Comparison of ENCODE assay signal across 19 cellular contexts in the genomic region with DNA sequence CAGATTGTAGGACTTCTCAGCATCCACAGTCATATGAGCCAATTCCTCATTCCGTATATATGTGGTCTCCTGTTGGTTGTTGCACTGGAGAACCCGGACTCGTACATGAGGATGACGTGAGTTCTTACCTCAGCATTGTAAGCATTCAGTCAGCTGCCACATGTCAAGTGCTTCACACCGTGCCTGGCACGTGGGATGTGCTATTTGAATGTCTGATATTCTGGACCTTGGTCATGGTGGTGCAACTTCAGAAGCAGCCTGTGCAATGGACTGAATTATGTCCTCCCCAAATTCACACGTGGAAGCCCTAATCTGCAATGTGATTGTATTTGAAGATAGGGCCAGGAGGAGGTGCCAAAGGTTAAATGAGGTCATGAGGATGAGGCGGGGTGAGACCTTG. TPM values are rescaled to one million over a fixed set of nuclear protein-coding genes. Genes with fewer than 3 reads are reported as not detected.
DNase-seq lines count a peak whose midpoint lies in the region; ATAC-seq, FAIRE-seq and TF ChIP-seq lines count a peak whose summit lies in the region.
"Had no signal": no experiment of that assay in that cellular context is flagged by ENCODE, and none has a peak within 500 bp of the region (broad histone marks: within the 10 kb centered on the region; RNA-seq: fewer than 3 reads in every experiment).

No MANE protein-coding gene starts in this region.

- H3K27ac ChIP-seq in HepG2 (ENCODE audit: extremely low read length, insufficient read depth, low read length) (no peak overlapping the region), right lobe of liver (no peak overlapping the region), K562 (ENCODE audit: extremely low read depth, low read depth, low read length) (no peak overlapping the region), mesendoderm (ENCODE audit: low read depth, low read length) (no peak overlapping the region)
- H3K27ac ChIP-seq: GM23248 had no signal

- no peak overlapping the region for H3K18ac ChIP-seq in mesendoderm (ENCODE audit: low read length)

- FAIRE-seq in HepG2 (lab: Jason Lieb, UNC) (no peak), K562 (lab: Jason Lieb, UNC) (no peak)
- FAIRE-seq: GM12878, GM19239, H1 had no signal

- no peak overlapping the region for H2BK15ac ChIP-seq in mesendoderm (replicated peaks; ENCODE audit: low read depth)

- no peak for TF ChIP-seq CTCF in HepG2 (CRISPR knock-in tag; IDR thresholded peaks at IDR 0.05)
- TF ChIP-seq CTCF in right lobe of liver (IDR thresholded peaks at IDR 0.05), result no peak
- TF ChIP-seq CTCF in K562 (IDR thresholded peaks at IDR 0.05 in 2 of 3, conservative IDR thresholded peaks at IDR 0.05 in 1 of 3; ENCODE audit: insufficient read depth in 2 of 3, low read depth in 1 of 3, low read length in 3 of 3), result no peak

- H3K36me3 ChIP-seq in HepG2 (replicated peaks in 1 of 2; ENCODE audit: control insufficient read depth in 1 of 2, insufficient read depth in 2 of 2, low read length in 2 of 2) (no peaks in the 10 kb centered on the region), right lobe of liver (no peaks in the 10 kb centered on the region), K562 (ENCODE audit: control insufficient read depth, insufficient read depth, low read length) (no peaks in the 10 kb centered on the region), mesendoderm (ENCODE audit: control insufficient read depth, insufficient read depth, low read length) (no peaks in the 10 kb centered on the region)

- no peaks in the 10 kb centered on the region for H3K79me1 ChIP-seq in mesendoderm (ENCODE audit: low read length)

- H3K79me2 ChIP-seq in HepG2 (ENCODE audit: insufficient read depth, low read length), result no peaks in the 10 kb centered on the region
- no peaks in the 10 kb centered on the region for H3K79me2 ChIP-seq in K562 (ENCODE audit: control insufficient read depth, insufficient read depth, low read length)
- no peaks in the 10 kb centered on the region for H3K79me2 ChIP-seq in mesendoderm (ENCODE audit: control insufficient read depth, insufficient read depth, low read length)

- no peak overlapping the region for H3K4ac ChIP-seq in mesendoderm (ENCODE audit: low read depth, low read length)

- TF ChIP-seq POLR2A in HepG2 (IDR thresholded peaks at IDR 0.05; ENCODE audit: insufficient read depth in 1 of 2, low read depth in 2 of 2, low read length in 2 of 2) (no peak), right lobe of liver (IDR thresholded peaks at IDR 0.05) (no peak), K562 (conservative IDR thresholded peaks at IDR 0.05) (no peak)

- TF ChIP-seq EP300 in HepG2 (IDR thresholded peaks at IDR 0.05; ENCODE audit: low read depth in 2 of 2, low read length in 2 of 2), result no peak
- no peak for TF ChIP-seq EP300 in HepG2 (CRISPR knock-in tag; IDR thresholded peaks at IDR 0.05; ENCODE audit: borderline replicate concordance)
- no peak for TF ChIP-seq EP300 in K562 (IDR thresholded peaks at IDR 0.05; ENCODE audit: low read length)

- no peak overlapping the region for H2BK5ac ChIP-seq in mesendoderm (ENCODE audit: low read length)

- H3K9me3 ChIP-seq in HepG2 (ENCODE audit: low read length), result no peaks in the 10 kb centered on the region
- no peaks in the 10 kb centered on the region for H3K9me3 ChIP-seq in right lobe of liver
- H3K9me3 ChIP-seq in K562 (replicated peaks; ENCODE audit: control insufficient read depth, insufficient read depth, low read depth, low read length), result no peaks in the 10 kb centered on the region

- H3K27me3 ChIP-seq in HepG2 (ENCODE audit: control insufficient read depth in 1 of 2, insufficient read depth in 2 of 2, low read length in 2 of 2), result peaks cover 0 to 2% of the 10 kb centered on the region in 2 experiments; a peak in 2 of 5 replicates
- no peaks in the 10 kb centered on the region for H3K27me3 ChIP-seq in right lobe of liver
- H3K27me3 ChIP-seq in K562 (ENCODE audit: control insufficient read depth in 2 of 2, insufficient read depth in 2 of 2, low read length in 2 of 2), result peaks cover 2 to 50% of the 10 kb centered on the region in 2 experiments; a peak in 4 of 5 replicates
- H3K27me3 ChIP-seq in mesendoderm (ENCODE audit: insufficient read depth, low read length, poor library complexity), result no peaks in the 10 kb centered on the region

- H3K4me3 ChIP-seq in HepG2 (replicated peaks in 1 of 3; ENCODE audit: insufficient read depth in 1 of 3, low read depth in 2 of 3, low read length in 3 of 3), result no peak overlapping the region
- H3K4me3 ChIP-seq in right lobe of liver, result no peak overlapping the region
- H3K4me3 ChIP-seq in K562, result no peak overlapping the region
- H3K4me3 ChIP-seq in mesendoderm (ENCODE audit: low read length), result no peak overlapping the region
- H3K4me3 ChIP-seq: GM12878, GM23248 had no signal

- H4K8ac ChIP-seq in mesendoderm (ENCODE audit: low read depth, low read length), result no peak overlapping the region

- H3K56ac ChIP-seq in mesendoderm (ENCODE audit: low read length), result no peak overlapping the region

- 29% methylated on average over 8 of the region's 8 CpGs for WGBS in HepG2 (ENCODE audit: low lambda C conversion rate)
- WGBS in right lobe of liver (ENCODE audit: insufficient coverage, low coverage, low lambda C conversion rate, missing lambda C conversion rate), result 76% methylated on average over 8 of the region's 8 CpGs
- 4% methylated on average over 6 of the region's 8 CpGs for WGBS in K562 (ENCODE audit: insufficient coverage, low coverage, missing lambda C conversion rate)
- WGBS in mesendoderm (ENCODE audit: extremely low coverage, insufficient coverage, low lambda C conversion rate), result no CpG with 5 or more reads among the region's 8 CpGs

- H3K9me1 ChIP-seq in K562 (ENCODE audit: control insufficient read depth, insufficient read depth, low read length), result no peaks in the 10 kb centered on the region

- no peak overlapping the region for H2BK120ac ChIP-seq in mesendoderm (ENCODE audit: low read depth, low read length)

- in situ Hi-C loops in HepG2 (cut with HindIII; ENCODE audit: extremely low pct_ligation_motif_present, low pct_unique_long_range_greater_than_20kb) (no loop called here), K562 (cut with MboI) (no loop called here)

- H3K9ac ChIP-seq in HepG2 (ENCODE audit: insufficient read depth, low read depth, low read length) (no peak overlapping the region), K562 (ENCODE audit: insufficient read depth in 1 of 2, low read depth in 2 of 2, low read length in 2 of 2) (no peak overlapping the region), mesendoderm (ENCODE audit: low read length) (no peak overlapping the region)
- H3K9ac ChIP-seq: GM23248 had no signal

- intact Hi-C loops in HepG2 (cut with micrococcal nuclease; ENCODE audit: unreplicated experiment), result no loop called here
- intact Hi-C loops in right lobe of liver (cut with DNase I), result loop anchor here in 1 of 2 donors (10.0 kb wide), 1 partner anchor 428 kb away; no protein-coding TSS in a partner anchor
- intact Hi-C loops in K562 (cut with micrococcal nuclease), result no loop called here

- H2AK5ac ChIP-seq in mesendoderm (ENCODE audit: low read length), result no peak overlapping the region

- BruUV-seq in HepG2 (replicated peaks; lab: Mats Ljungman, UMichigan), result no TSS peak
- no TSS peak for BruUV-seq in K562 (replicated peaks; lab: Mats Ljungman, UMichigan)

- ATAC-seq in HepG2 (no peak), right lobe of liver (no peak), K562 (no peak)
- ATAC-seq: GM12878 had no signal

- H3K23ac ChIP-seq in mesendoderm (ENCODE audit: low read length), result no peak overlapping the region

- CTCF ChIA-PET in HepG2 (lab: Yijun Ruan, JAX; ENCODE audit: low intra/inter-chr PET ratio, low total read pairs) (no interaction called here), K562 (lab: Yijun Ruan, JAX; ENCODE audit: low intra/inter-chr PET ratio) (no interaction called here)

- H3K4me1 ChIP-seq in HepG2 (ENCODE audit: insufficient read depth, low read length) (peaks cover 12% of the 10 kb centered on the region), right lobe of liver (no peaks in the 10 kb centered on the region), K562 (replicated peaks in 1 of 2; ENCODE audit: control insufficient read depth in 2 of 2, insufficient read depth in 2 of 2, low read length in 2 of 2) (no peaks in the 10 kb centered on the region; a peak in 1 of 5 replicates), mesendoderm (ENCODE audit: control insufficient read depth, low read depth, low read length) (no peaks in the 10 kb centered on the region)

- H4K5ac ChIP-seq in mesendoderm (ENCODE audit: low read length), result no peak overlapping the region

- TF ChIP-seq RAD21 in HepG2 (CRISPR knock-in tag; IDR thresholded peaks at IDR 0.05) (no peak), K562 (CRISPR knock-in tag; conservative IDR thresholded peaks at IDR 0.05 in 1 of 2, IDR thresholded peaks at IDR 0.05 in 1 of 2) (no peak)

- DNase-seq in HepG2 (ENCODE audit: low spot score), result no peak
- DNase-seq in right lobe of liver, result no peak
- no peak for DNase-seq in K562 (ENCODE audit: extremely low read depth in 1 of 4, low spot score in 3 of 4)
- DNase-seq in mesendoderm, result peak; percentile 7
- no peak for DNase-seq in DMS114 treated with DMSO at 0.1 percent for 48 hours (lab: John Stamatoyannopoulos, UW; ENCODE audit: unreplicated experiment)
- no peak for DNase-seq in NCI-H1092 treated with DMSO at 0.1 percent for 48 hours (lab: John Stamatoyannopoulos, UW)
- DNase-seq: C1 segment of cervical spinal cord; Calu3; CD4-positive, alpha-beta memory T cell; COR-L47; DMS79; EL; GDM1; GM23248; H7; HCEC 1CT had no signal

- no peak overlapping the region for H3K4me2 ChIP-seq in HepG2 (ENCODE audit: low read depth, low read length)
- no peak overlapping the region for H3K4me2 ChIP-seq in K562 (ENCODE audit: insufficient read depth, low read length)
- no peak overlapping the region for H3K4me2 ChIP-seq in mesendoderm (ENCODE audit: low read length)

- no peak overlapping the region for H2AFZ ChIP-seq in HepG2 (ENCODE audit: low read length)
- no peak overlapping the region for H2AFZ ChIP-seq in K562 (ENCODE audit: low read depth, low read length)
- H2AFZ ChIP-seq: GM23248 had no signal

- POLR2A ChIA-PET in HepG2 (lab: Yijun Ruan, JAX), result no interaction called here
- POLR2A ChIA-PET in K562 (lab: Yijun Ruan, JAX), result interaction anchor here (0.6 to 0.9 kb wide), 2 partner anchors 11 to 34 kb away, joined by 3 to 4 read pairs; a partner anchor contains a TSS

- no peaks in the 10 kb centered on the region for H4K20me1 ChIP-seq in HepG2 (ENCODE audit: insufficient read depth, low read length)
- no peaks in the 10 kb centered on the region for H4K20me1 ChIP-seq in K562 (replicated peaks; ENCODE audit: control insufficient read depth, insufficient read depth, low read length)

RNA-seq across cellular contexts. Expression of a gene that starts 32.1 kb away (rescaled TPM):
- 11.5 and 13.3 TPM in 2 replicates for total RNA-seq in HepG2 (2016; rRNA removed; fragmentation: Illumina TruSeq; extraction: Trizol)
- total RNA-seq in HepG2 (2016; cell fraction: cytosol; rRNA removed; fragmentation: Illumina TruSeq; extraction: Trizol; ENCODE audit: low read depth), result 3.0 and 3.5 TPM in 2 replicates
- total RNA-seq in HepG2 (2016; cell fraction: insoluble cytoplasmic fraction; rRNA removed; fragmentation: Illumina TruSeq; extraction: Trizol), result 12.0 and 13.7 TPM in 2 replicates
- total RNA-seq in HepG2 (2016; cell fraction: membrane; rRNA removed; fragmentation: Illumina TruSeq; extraction: Trizol), result 9.5 and 11.7 TPM in 2 replicates
- total RNA-seq in HepG2 (2016; cell fraction: nucleus; rRNA removed; fragmentation: Illumina TruSeq; extraction: Trizol), result 6.0 and 7.5 TPM in 2 replicates
- 23.5 and 25.3 TPM in 2 replicates for polyA plus RNA-seq in HepG2 (2011; rRNA removed)
- polyA plus RNA-seq in HepG2 (2011; cell fraction: cytosol; rRNA removed), result 17.8 and 19.5 TPM in 2 replicates
- 21.7 and 25.8 TPM in 2 replicates for polyA plus RNA-seq in HepG2 (2011; cell fraction: nucleus; rRNA removed)
- polyA plus RNA-seq in HepG2 (2012), result 16.2 and 18.2 TPM in 2 replicates
- 5.8 and 8.4 TPM in 2 replicates for polyA plus RNA-seq in HepG2 (2016; cell fraction: cytosol; fragmentation: Illumina TruSeq; extraction: Trizol; ENCODE audit: low read depth)
- polyA plus RNA-seq in HepG2 (2016; cell fraction: insoluble cytoplasmic fraction; fragmentation: Illumina TruSeq; extraction: Trizol; ENCODE audit: low read depth), result 18.6 and 22.2 TPM in 2 replicates
- polyA plus RNA-seq in HepG2 (2016; cell fraction: membrane; fragmentation: Illumina TruSeq; extraction: Trizol; ENCODE audit: low read depth), result 12.0 and 13.4 TPM in 2 replicates
- 11.7 and 16.0 TPM in 2 replicates for polyA plus RNA-seq in HepG2 (2016; cell fraction: nucleus; fragmentation: Illumina TruSeq; extraction: Trizol; ENCODE audit: insufficient read depth, low read depth)
- 91.8 and 99.6 TPM in 2 replicates for polyA minus RNA-seq in HepG2 (2011; rRNA and poly(A)+ RNA removed; ENCODE audit: low replicate concordance)
- 14.5 and 19.7 TPM in 2 replicates for polyA minus RNA-seq in HepG2 (2011; cell fraction: cytosol; rRNA and poly(A)+ RNA removed)
- 23.2 and 33.2 TPM in 2 replicates for polyA minus RNA-seq in HepG2 (2011; cell fraction: nucleus; rRNA and poly(A)+ RNA removed)
- 10 to 100 TPM in 5 of 6 experiments, 1 to 10 TPM in 1; 9.4 to 30.1 (median 19.8) TPM for total RNA-seq in right lobe of liver
- 19.9 and 21.0 TPM in 2 replicates for total RNA-seq in K562 (2011; cell fraction: chromatin; rRNA removed; ENCODE audit: low replicate concordance)
- 8.7 and 10.8 TPM in 2 replicates for total RNA-seq in K562 (2011; cell fraction: nucleolus; rRNA removed)
- 13.4 and 16.2 TPM in 2 replicates for total RNA-seq in K562 (2011; cell fraction: nucleoplasm; rRNA removed)
- total RNA-seq in K562 (2014; rRNA removed), result 5.7 and 8.8 TPM in 2 replicates
- 15.3 and 16.4 TPM in 2 replicates for total RNA-seq in K562 (2014; rRNA removed; fragmentation: Illumina TruSeq; extraction: Trizol)
- total RNA-seq in K562 (2015; rRNA removed; fragmentation: Illumina TruSeq; extraction: Trizol), result 9.7 and 9.9 TPM in 2 replicates
- total RNA-seq in K562 (2021), result 29.9 and 32.3 TPM in 2 replicates
- polyA plus RNA-seq in K562 (2011; rRNA removed), result 29.9 and 32.1 TPM in 2 replicates
- polyA plus RNA-seq in K562 (2011; cell fraction: cytosol; rRNA removed), result 14.2 and 21.6 TPM in 2 replicates
- polyA plus RNA-seq in K562 (2011; cell fraction: nucleus; rRNA removed), result 24.9 and 28.3 TPM in 2 replicates
- 20.7 and 23.2 TPM in 2 replicates for polyA plus RNA-seq in K562 (2012)
- polyA plus RNA-seq in K562 (2014; fragmentation: Illumina TruSeq; extraction: Trizol), result 22.7 and 23.8 TPM in 2 replicates
- polyA plus RNA-seq in K562 (2014; fragmentation: Nextera tagmentation; extraction: Ambion mirVana), result 1 to 10 TPM; 4.1 to 5.7 TPM
- 13.9 and 21.0 TPM in 2 replicates for polyA plus RNA-seq in K562 (2014; rRNA removed)
- polyA minus RNA-seq in K562 (2011; rRNA and poly(A)+ RNA removed), result 35.1 and 37.3 TPM in 2 replicates
- polyA minus RNA-seq in K562 (2011; cell fraction: cytosol; rRNA and poly(A)+ RNA removed), result 10.6 and 18.4 TPM in 2 replicates
- polyA minus RNA-seq in K562 (2011; cell fraction: nucleus; rRNA and poly(A)+ RNA removed), result 10.1 and 23.2 TPM in 2 replicates
- polyA plus RNA-seq in mesendoderm (2013, experiment 1 of 2), result 1.3 TPM
- polyA plus RNA-seq in mesendoderm (2013, experiment 2 of 2), result 1.3 TPM

RNA-seq across cellular contexts. Expression of a gene that starts 33.7 kb away (rescaled TPM):
- total RNA-seq in HepG2 (2016; rRNA removed; fragmentation: Illumina TruSeq; extraction: Trizol) (2.5 and 2.6 TPM in 2 replicates), right lobe of liver (10 to 100 TPM in 2 of 6 experiments, 1 to 10 TPM in 4; 6.4 to 13.3 (median 9.6) TPM), K562 (2014; rRNA removed) (4.1 and 4.8 TPM in 2 replicates), K562 (2014; rRNA removed; fragmentation: Illumina TruSeq; extraction: Trizol) (2.7 TPM in 2 replicates), K562 (2015; rRNA removed; fragmentation: Illumina TruSeq; extraction: Trizol) (3.6 TPM in 2 replicates), K562 (2021) (6.3 and 7.2 TPM in 2 replicates)
- 0.20 and 0.35 TPM in 2 replicates for total RNA-seq in HepG2 (2016; cell fraction: cytosol; rRNA removed; fragmentation: Illumina TruSeq; extraction: Trizol; ENCODE audit: low read depth)
- total RNA-seq in HepG2 (2016; cell fraction: insoluble cytoplasmic fraction; rRNA removed; fragmentation: Illumina TruSeq; extraction: Trizol), result 2.1 and 2.4 TPM in 2 replicates
- 1.5 and 1.6 TPM in 2 replicates for total RNA-seq in HepG2 (2016; cell fraction: membrane; rRNA removed; fragmentation: Illumina TruSeq; extraction: Trizol)
- 2.9 and 3.6 TPM in 2 replicates for total RNA-seq in HepG2 (2016; cell fraction: nucleus; rRNA removed; fragmentation: Illumina TruSeq; extraction: Trizol)
- polyA plus RNA-seq in HepG2 (2011; rRNA removed) (2.4 and 2.7 TPM in 2 replicates), K562 (2011; rRNA removed) (1.5 and 2.5 TPM in 2 replicates), K562 (2014; fragmentation: Illumina TruSeq; extraction: Trizol) (4.5 and 5.3 TPM in 2 replicates), K562 (2014; fragmentation: Nextera tagmentation; extraction: Ambion mirVana) (1 to 10 TPM; 1.1 TPM), K562 (2014; rRNA removed) (2.6 and 2.9 TPM in 2 replicates)
- polyA plus RNA-seq in HepG2 (2011; cell fraction: cytosol; rRNA removed), result 1.7 and 1.8 TPM in 2 replicates
- 3.2 and 3.4 TPM in 2 replicates for polyA plus RNA-seq in HepG2 (2011; cell fraction: nucleus; rRNA removed)
- polyA plus RNA-seq in HepG2 (2012), result 4.3 and 4.7 TPM in 2 replicates
- 0.17 and 0.18 TPM in 2 replicates for polyA plus RNA-seq in HepG2 (2016; cell fraction: cytosol; fragmentation: Illumina TruSeq; extraction: Trizol; ENCODE audit: low read depth)
- polyA plus RNA-seq in HepG2 (2016; cell fraction: insoluble cytoplasmic fraction; fragmentation: Illumina TruSeq; extraction: Trizol; ENCODE audit: low read depth), result 2.9 and 3.5 TPM in 2 replicates
- 0.81 and 1.0 TPM in 2 replicates for polyA plus RNA-seq in HepG2 (2016; cell fraction: membrane; fragmentation: Illumina TruSeq; extraction: Trizol; ENCODE audit: low read depth)
- polyA plus RNA-seq in HepG2 (2016; cell fraction: nucleus; fragmentation: Illumina TruSeq; extraction: Trizol; ENCODE audit: insufficient read depth, low read depth), result 3.8 and 3.9 TPM in 2 replicates
- 4.9 and 6.5 TPM in 2 replicates for polyA minus RNA-seq in HepG2 (2011; rRNA and poly(A)+ RNA removed; ENCODE audit: low replicate concordance)
- polyA minus RNA-seq in HepG2 (2011; cell fraction: cytosol; rRNA and poly(A)+ RNA removed), result 4.2 and 4.7 TPM in 2 replicates
- polyA minus RNA-seq in HepG2 (2011; cell fraction: nucleus; rRNA and poly(A)+ RNA removed), result 4.4 and 4.8 TPM in 2 replicates
- 1.8 and 2.1 TPM in 2 replicates for total RNA-seq in K562 (2011; cell fraction: chromatin; rRNA removed; ENCODE audit: low replicate concordance)
- 1.0 and 1.4 TPM in 2 replicates for total RNA-seq in K562 (2011; cell fraction: nucleolus; rRNA removed)
- 1.5 and 1.9 TPM in 2 replicates for total RNA-seq in K562 (2011; cell fraction: nucleoplasm; rRNA removed)
- polyA plus RNA-seq in K562 (2011; cell fraction: cytosol; rRNA removed), result 2.0 TPM in 2 replicates
- 2.0 and 2.4 TPM in 2 replicates for polyA plus RNA-seq in K562 (2011; cell fraction: nucleus; rRNA removed)
- 4.6 and 5.5 TPM in 2 replicates for polyA plus RNA-seq in K562 (2012)
- polyA minus RNA-seq in K562 (2011; rRNA and poly(A)+ RNA removed), result 1.9 and 2.6 TPM in 2 replicates
- polyA minus RNA-seq in K562 (2011; cell fraction: cytosol; rRNA and poly(A)+ RNA removed), result 3.2 and 4.6 TPM in 2 replicates
- 1.9 and 2.7 TPM in 2 replicates for polyA minus RNA-seq in K562 (2011; cell fraction: nucleus; rRNA and poly(A)+ RNA removed)
- polyA plus RNA-seq in mesendoderm (2013, experiment 1 of 2), result 0.32 TPM
- polyA plus RNA-seq in mesendoderm (2013, experiment 2 of 2), result 0.21 TPM
